In the genomic region with DNA sequence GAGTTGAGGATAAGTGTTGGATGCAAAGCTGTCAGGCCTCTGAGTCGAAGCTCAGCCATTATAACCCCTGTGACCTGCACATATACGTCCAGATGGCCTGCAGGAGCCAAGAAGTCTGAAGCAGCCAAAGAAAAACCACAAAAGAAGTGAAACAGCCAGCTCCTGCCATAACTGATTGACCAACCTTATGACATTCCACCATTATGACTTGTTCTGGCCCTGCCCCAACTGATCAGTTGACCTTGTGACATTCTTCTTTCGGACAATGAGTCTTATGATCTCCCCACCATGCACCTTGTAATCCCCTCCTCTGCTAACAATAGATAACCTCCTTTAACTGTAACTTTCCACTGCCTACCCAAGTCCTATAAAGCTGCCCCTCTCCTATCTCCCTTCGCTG, we compare ENCODE assay signal across 1 cellular context.
TF ChIP-seq lines count a peak whose summit lies in the region.

No MANE protein-coding gene starts in this region.

TF ChIP-seq in K562, 482 proteins besides CTCF, POLR2A, EP300 and RAD21 (continued from another document and continues in another):
- TF ChIP-seq, protein P1, sequence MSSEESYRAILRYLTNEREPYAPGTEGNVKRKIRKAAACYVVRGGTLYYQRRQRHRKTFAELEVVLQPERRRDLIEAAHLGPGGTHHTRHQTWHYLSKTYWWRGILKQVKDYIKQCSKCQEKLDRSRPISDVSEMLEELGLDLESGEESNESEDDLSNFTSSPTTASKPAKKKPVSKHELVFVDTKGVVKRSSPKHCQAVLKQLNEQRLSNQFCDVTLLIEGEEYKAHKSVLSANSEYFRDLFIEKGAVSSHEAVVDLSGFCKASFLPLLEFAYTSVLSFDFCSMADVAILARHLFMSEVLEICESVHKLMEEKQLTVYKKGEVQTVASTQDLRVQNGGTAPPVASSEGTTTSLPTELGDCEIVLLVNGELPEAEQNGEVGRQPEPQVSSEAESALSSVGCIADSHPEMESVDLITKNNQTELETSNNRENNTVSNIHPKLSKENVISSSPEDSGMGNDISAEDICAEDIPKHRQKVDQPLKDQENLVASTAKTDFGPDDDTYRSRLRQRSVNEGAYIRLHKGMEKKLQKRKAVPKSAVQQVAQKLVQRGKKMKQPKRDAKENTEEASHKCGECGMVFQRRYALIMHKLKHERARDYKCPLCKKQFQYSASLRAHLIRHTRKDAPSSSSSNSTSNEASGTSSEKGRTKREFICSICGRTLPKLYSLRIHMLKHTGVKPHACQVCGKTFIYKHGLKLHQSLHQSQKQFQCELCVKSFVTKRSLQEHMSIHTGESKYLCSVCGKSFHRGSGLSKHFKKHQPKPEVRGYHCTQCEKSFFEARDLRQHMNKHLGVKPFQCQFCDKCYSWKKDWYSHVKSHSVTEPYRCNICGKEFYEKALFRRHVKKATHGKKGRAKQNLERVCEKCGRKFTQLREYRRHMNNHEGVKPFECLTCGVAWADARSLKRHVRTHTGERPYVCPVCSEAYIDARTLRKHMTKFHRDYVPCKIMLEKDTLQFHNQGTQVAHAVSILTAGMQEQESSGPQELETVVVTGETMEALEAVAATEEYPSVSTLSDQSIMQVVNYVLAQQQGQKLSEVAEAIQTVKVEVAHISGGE (CRISPR knock-in tag; IDR thresholded peaks at IDR 0.05), result peak in 1 of 3 experiments; percentile 55; a peak in 2 of 6 replicates
- peak in 1 of 2 experiments; percentile 53; a peak in 1 of 4 replicates for TF ChIP-seq TEAD1 (CRISPR knock-in tag; IDR thresholded peaks at IDR 0.05)
- no peak for TF ChIP-seq ZSCAN29 (IDR thresholded peaks at IDR 0.05)
- TF ChIP-seq CHD1 (IDR thresholded peaks at IDR 0.05; ENCODE audit: low read length), result no peak
- 0 out of 2 replicates have a peak, but pooled peaks have one; percentile 26 for TF ChIP-seq MECOM (CRISPR knock-in tag; IDR thresholded peaks at IDR 0.05)
- TF ChIP-seq ZEB2 (IDR thresholded peaks at IDR 0.05), result peak; percentile 35; the same call in 1 of the 2 replicates
- TF ChIP-seq GATAD2A (IDR thresholded peaks at IDR 0.05), result 0 out of 2 replicates have a peak, but pooled peaks have one; percentile 11
- TF ChIP-seq EHMT2 (IDR thresholded peaks at IDR 0.05), result peak; percentile 71; the same call in 1 of the 2 replicates
- TF ChIP-seq ZFP36 (IDR thresholded peaks at IDR 0.05; ENCODE audit: low read depth, low read length, partially characterized antibody), result no peak
- TF ChIP-seq RAD51 (IDR thresholded peaks at IDR 0.05; ENCODE audit: borderline replicate concordance, low read depth), result no peak
- peak; percentile 84 for TF ChIP-seq TAL1 (IDR thresholded peaks at IDR 0.05)
- 0 out of 2 replicates have a peak, but pooled peaks have one; percentile 30 for TF ChIP-seq SMARCE1 (IDR thresholded peaks at IDR 0.05)
- TF ChIP-seq, protein P2, sequence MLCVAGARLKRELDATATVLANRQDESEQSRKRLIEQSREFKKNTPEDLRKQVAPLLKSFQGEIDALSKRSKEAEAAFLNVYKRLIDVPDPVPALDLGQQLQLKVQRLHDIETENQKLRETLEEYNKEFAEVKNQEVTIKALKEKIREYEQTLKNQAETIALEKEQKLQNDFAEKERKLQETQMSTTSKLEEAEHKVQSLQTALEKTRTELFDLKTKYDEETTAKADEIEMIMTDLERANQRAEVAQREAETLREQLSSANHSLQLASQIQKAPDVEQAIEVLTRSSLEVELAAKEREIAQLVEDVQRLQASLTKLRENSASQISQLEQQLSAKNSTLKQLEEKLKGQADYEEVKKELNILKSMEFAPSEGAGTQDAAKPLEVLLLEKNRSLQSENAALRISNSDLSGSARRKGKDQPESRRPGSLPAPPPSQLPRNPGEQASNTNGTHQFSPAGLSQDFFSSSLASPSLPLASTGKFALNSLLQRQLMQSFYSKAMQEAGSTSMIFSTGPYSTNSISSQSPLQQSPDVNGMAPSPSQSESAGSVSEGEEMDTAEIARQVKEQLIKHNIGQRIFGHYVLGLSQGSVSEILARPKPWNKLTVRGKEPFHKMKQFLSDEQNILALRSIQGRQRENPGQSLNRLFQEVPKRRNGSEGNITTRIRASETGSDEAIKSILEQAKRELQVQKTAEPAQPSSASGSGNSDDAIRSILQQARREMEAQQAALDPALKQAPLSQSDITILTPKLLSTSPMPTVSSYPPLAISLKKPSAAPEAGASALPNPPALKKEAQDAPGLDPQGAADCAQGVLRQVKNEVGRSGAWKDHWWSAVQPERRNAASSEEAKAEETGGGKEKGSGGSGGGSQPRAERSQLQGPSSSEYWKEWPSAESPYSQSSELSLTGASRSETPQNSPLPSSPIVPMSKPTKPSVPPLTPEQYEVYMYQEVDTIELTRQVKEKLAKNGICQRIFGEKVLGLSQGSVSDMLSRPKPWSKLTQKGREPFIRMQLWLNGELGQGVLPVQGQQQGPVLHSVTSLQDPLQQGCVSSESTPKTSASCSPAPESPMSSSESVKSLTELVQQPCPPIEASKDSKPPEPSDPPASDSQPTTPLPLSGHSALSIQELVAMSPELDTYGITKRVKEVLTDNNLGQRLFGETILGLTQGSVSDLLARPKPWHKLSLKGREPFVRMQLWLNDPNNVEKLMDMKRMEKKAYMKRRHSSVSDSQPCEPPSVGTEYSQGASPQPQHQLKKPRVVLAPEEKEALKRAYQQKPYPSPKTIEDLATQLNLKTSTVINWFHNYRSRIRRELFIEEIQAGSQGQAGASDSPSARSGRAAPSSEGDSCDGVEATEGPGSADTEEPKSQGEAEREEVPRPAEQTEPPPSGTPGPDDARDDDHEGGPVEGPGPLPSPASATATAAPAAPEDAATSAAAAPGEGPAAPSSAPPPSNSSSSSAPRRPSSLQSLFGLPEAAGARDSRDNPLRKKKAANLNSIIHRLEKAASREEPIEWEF (CRISPR knock-in tag; IDR thresholded peaks at IDR 0.05), result 0 out of 2 replicates have a peak, but pooled peaks have one; percentile 69
- 0 out of 2 replicates have a peak, but pooled peaks have one; percentile 30 for TF ChIP-seq ZFX (CRISPR knock-in tag; IDR thresholded peaks at IDR 0.05)
- TF ChIP-seq, protein P3, sequence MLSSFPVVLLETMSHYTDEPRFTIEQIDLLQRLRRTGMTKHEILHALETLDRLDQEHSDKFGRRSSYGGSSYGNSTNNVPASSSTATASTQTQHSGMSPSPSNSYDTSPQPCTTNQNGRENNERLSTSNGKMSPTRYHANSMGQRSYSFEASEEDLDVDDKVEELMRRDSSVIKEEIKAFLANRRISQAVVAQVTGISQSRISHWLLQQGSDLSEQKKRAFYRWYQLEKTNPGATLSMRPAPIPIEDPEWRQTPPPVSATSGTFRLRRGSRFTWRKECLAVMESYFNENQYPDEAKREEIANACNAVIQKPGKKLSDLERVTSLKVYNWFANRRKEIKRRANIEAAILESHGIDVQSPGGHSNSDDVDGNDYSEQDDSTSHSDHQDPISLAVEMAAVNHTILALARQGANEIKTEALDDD (IDR thresholded peaks at IDR 0.05), result peak; percentile 17; the same call in 1 of the 2 replicates
- TF ChIP-seq ARNT (IDR thresholded peaks at IDR 0.05), result peak; percentile 65 to 75; a peak in 2 of 4 replicates
- TF ChIP-seq, protein P4, sequence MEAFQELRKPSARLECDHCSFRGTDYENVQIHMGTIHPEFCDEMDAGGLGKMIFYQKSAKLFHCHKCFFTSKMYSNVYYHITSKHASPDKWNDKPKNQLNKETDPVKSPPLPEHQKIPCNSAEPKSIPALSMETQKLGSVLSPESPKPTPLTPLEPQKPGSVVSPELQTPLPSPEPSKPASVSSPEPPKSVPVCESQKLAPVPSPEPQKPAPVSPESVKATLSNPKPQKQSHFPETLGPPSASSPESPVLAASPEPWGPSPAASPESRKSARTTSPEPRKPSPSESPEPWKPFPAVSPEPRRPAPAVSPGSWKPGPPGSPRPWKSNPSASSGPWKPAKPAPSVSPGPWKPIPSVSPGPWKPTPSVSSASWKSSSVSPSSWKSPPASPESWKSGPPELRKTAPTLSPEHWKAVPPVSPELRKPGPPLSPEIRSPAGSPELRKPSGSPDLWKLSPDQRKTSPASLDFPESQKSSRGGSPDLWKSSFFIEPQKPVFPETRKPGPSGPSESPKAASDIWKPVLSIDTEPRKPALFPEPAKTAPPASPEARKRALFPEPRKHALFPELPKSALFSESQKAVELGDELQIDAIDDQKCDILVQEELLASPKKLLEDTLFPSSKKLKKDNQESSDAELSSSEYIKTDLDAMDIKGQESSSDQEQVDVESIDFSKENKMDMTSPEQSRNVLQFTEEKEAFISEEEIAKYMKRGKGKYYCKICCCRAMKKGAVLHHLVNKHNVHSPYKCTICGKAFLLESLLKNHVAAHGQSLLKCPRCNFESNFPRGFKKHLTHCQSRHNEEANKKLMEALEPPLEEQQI (IDR thresholded peaks at IDR 0.05), result peak; percentile 41; the same call in 1 of the 2 replicates
- peak; percentile 11; the same call in 1 of the 2 replicates for TF ChIP-seq KLF16 (IDR thresholded peaks at IDR 0.05)
- peak; percentile 55 for TF ChIP-seq CEBPB (tag; IDR thresholded peaks at IDR 0.05)
- peak; percentile 73 for TF ChIP-seq MTA2 (IDR thresholded peaks at IDR 0.05; ENCODE audit: low read depth)
- peak; percentile 95 for TF ChIP-seq CBFA2T3 (IDR thresholded peaks at IDR 0.05)
- no peak for TF ChIP-seq ZNF324 (CRISPR knock-in tag; IDR thresholded peaks at IDR 0.05)
- peak; percentile 85 for TF ChIP-seq TCF3 (CRISPR knock-in tag; IDR thresholded peaks at IDR 0.05)
- peak in 1 of 2 experiments; percentile 21; a peak in 1 of 4 replicates for TF ChIP-seq FOXK2 (conservative IDR thresholded peaks at IDR 0.05 in 1 of 2, IDR thresholded peaks at IDR 0.05 in 1 of 2; ENCODE audit: low read depth in 2 of 2)
- TF ChIP-seq DMBX1 (CRISPR knock-in tag; IDR thresholded peaks at IDR 0.05; ENCODE audit: borderline replicate concordance), result no peak
- TF ChIP-seq NR4A1 (CRISPR knock-in tag; IDR thresholded peaks at IDR 0.05), result no peak
- TF ChIP-seq NR4A1 (tag; IDR thresholded peaks at IDR 0.05), result 0 out of 2 replicates have a peak, but pooled peaks have one; percentile 25
- peak in 1 of 3 experiments; percentile 52 for TF ChIP-seq YY1 (IDR thresholded peaks at IDR 0.05; ENCODE audit: borderline replicate concordance in 1 of 3, control insufficient read depth in 1 of 3, extremely low read depth in 1 of 3, insufficient read depth in 3 of 3, insufficient read length in 1 of 3, insufficient replicate concordance in 2 of 3, low read depth in 1 of 3, low read length in 2 of 3)
- peak; percentile 73 for TF ChIP-seq SMARCA4 (IDR thresholded peaks at IDR 0.05)
- peak; percentile 88 for TF ChIP-seq NFIC (IDR thresholded peaks at IDR 0.05)
- TF ChIP-seq KDM1A (IDR thresholded peaks at IDR 0.05), result peak; percentile 87 to 90
- no peak for TF ChIP-seq JUND (IDR thresholded peaks at IDR 0.05; ENCODE audit: borderline replicate concordance, low read depth, low read length)
- peak; percentile 17; the same call in 1 of the 3 replicates for TF ChIP-seq JUND (tag; IDR thresholded peaks at IDR 0.05; ENCODE audit: borderline replicate concordance, low read depth, low read length)
- TF ChIP-seq, protein P5, sequence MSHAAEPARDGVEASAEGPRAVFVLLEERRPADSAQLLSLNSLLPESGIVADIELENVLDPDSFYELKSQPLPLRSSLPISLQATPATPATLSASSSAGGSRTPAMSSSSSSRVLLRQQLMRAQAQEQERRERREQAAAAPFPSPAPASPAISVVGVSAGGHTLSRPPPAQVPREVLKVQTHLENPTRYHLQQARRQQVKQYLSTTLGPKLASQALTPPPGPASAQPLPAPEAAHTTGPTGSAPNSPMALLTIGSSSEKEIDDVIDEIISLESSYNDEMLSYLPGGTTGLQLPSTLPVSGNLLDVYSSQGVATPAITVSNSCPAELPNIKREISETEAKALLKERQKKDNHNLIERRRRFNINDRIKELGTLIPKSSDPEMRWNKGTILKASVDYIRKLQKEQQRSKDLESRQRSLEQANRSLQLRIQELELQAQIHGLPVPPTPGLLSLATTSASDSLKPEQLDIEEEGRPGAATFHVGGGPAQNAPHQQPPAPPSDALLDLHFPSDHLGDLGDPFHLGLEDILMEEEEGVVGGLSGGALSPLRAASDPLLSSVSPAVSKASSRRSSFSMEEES (CRISPR knock-in tag; IDR thresholded peaks at IDR 0.05), result peak; percentile 2; the same call in 1 of the 2 replicates
- TF ChIP-seq ARID1B (IDR thresholded peaks at IDR 0.05), result peak; percentile 90
- TF ChIP-seq ILF3 (IDR thresholded peaks at IDR 0.05; ENCODE audit: borderline replicate concordance), result no peak
- peak; percentile 64; the same call in 1 of the 2 replicates for TF ChIP-seq DPF2 (IDR thresholded peaks at IDR 0.05)
- TF ChIP-seq NFIX (CRISPR knock-in tag; IDR thresholded peaks at IDR 0.05; ENCODE audit: low read depth), result no peak
- TF ChIP-seq ZNF766 (CRISPR knock-in tag; conservative IDR thresholded peaks at IDR 0.05), result 0 out of 2 replicates have a peak, but pooled peaks have one; percentile 17
- TF ChIP-seq SOX6 (IDR thresholded peaks at IDR 0.05), result peak; percentile 83
- TF ChIP-seq ESRRA (IDR thresholded peaks at IDR 0.05; ENCODE audit: borderline replicate concordance, low read depth), result peak; percentile 22; the same call in 1 of the 2 replicates
- no peak for TF ChIP-seq HOXB6 (CRISPR knock-in tag; IDR thresholded peaks at IDR 0.05; ENCODE audit: borderline replicate concordance)
- no peak for TF ChIP-seq RBBP5 (IDR thresholded peaks at IDR 0.05; ENCODE audit: borderline replicate concordance, insufficient read depth, low read length, poor library complexity, severe bottlenecking)
- no peak for TF ChIP-seq SMARCA5 (IDR thresholded peaks at IDR 0.05)
- no peak for TF ChIP-seq MAFF (IDR thresholded peaks at IDR 0.05; ENCODE audit: low read length)
- TF ChIP-seq, protein P6, sequence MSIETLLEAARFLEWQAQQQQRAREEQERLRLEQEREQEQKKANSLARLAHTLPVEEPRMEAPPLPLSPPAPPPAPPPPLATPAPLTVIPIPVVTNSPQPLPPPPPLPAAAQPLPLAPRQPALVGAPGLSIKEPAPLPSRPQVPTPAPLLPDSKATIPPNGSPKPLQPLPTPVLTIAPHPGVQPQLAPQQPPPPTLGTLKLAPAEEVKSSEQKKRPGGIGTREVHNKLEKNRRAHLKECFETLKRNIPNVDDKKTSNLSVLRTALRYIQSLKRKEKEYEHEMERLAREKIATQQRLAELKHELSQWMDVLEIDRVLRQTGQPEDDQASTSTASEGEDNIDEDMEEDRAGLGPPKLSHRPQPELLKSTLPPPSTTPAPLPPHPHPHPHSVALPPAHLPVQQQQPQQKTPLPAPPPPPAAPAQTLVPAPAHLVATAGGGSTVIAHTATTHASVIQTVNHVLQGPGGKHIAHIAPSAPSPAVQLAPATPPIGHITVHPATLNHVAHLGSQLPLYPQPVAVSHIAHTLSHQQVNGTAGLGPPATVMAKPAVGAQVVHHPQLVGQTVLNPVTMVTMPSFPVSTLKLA (conservative IDR thresholded peaks at IDR 0.05), result 0 out of 4 replicates have a peak, but pooled peaks of 1 of the 2 experiments have one; percentile 21
- peak; percentile 91 for TF ChIP-seq NCOR1 (IDR thresholded peaks at IDR 0.05)
- peak; percentile 50; the same call in 1 of the 2 replicates for TF ChIP-seq TOE1 (IDR thresholded peaks at IDR 0.05; ENCODE audit: borderline replicate concordance)
- TF ChIP-seq TOE1 (CRISPR knock-in tag; IDR thresholded peaks at IDR 0.05; ENCODE audit: borderline replicate concordance, low read depth), result no peak
- TF ChIP-seq ZNF41 (CRISPR knock-in tag; conservative IDR thresholded peaks at IDR 0.05), result no peak
- TF ChIP-seq TRIM24 (IDR thresholded peaks at IDR 0.05), result peak; percentile 46 to 59; a peak in 3 of 4 replicates
- TF ChIP-seq FOSL1 (tag; conservative IDR thresholded peaks at IDR 0.05), result peak; percentile 59
- TF ChIP-seq CBFA2T2 (conservative IDR thresholded peaks at IDR 0.05), result peak; percentile 91
